ENCODE assay signal across 1 cellular context in genomic region chrX:46575586-46575985, GRCh38.
TF ChIP-seq lines count a peak whose summit lies in the region.

No MANE protein-coding gene starts in this region.

TF ChIP-seq in IMR-90, 13 proteins besides CTCF, POLR2A, EP300 and RAD21 (continued from another document):
- TF ChIP-seq USF2 (IDR thresholded peaks at IDR 0.05; ENCODE audit: low read depth, low read length) (no peak), MAZ (IDR thresholded peaks at IDR 0.05; ENCODE audit: borderline replicate concordance, low read depth, low read length) (no peak), RCOR1 (IDR thresholded peaks at IDR 0.05; ENCODE audit: insufficient replicate concordance, low read length) (no peak)
TF ChIP-seq in IMR-90: peak in this region for 0.
